In the genomic region with DNA sequence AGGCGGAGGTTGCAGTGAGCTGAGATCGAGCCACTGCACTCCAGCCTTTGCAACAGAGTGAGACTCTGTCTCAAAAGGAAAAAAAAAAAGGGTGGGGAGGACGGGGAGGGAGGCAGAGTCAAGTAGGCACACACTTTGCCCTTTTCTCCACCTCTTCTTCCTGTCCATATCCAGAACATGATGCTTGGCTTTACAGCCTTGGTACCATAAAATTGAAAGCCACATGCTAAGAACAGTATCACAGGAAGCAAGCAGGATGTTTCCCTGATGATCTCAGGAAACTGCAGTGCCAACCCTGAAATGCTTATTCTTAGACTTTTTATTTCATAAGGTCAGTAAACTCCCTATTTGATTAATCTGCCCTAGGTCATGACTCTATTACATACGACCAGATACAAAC, we compare ENCODE assay signal across 25 cellular contexts.
"Had no signal": no experiment of that assay in that cellular context is flagged by ENCODE, and none has a peak within 500 bp of the region (broad histone marks: within the 10 kb centered on the region; RNA-seq: fewer than 3 reads in every experiment).

No MANE protein-coding gene starts in this region.

- ATAC-seq: left ventricle myocardium superior; naive thymus-derived CD8-positive, alpha-beta T cell; psoas muscle; right cardiac atrium; stimulated activated naive B cell treated with anti-CD40 and anti-IgM and Interleukin-4, amounts not matched to agents 10 μg/mL and 1 μg/mL and 100 μg/mL, for 72 hours had no signal

- H3K27ac ChIP-seq: esophagus muscularis mucosa, psoas muscle, sigmoid colon, thoracic aorta, tibial nerve, upper lobe of left lung had no signal

- H3K4me3 ChIP-seq: esophagus muscularis mucosa, lung, psoas muscle, sigmoid colon, thoracic aorta, tibial nerve, upper lobe of left lung had no signal

- FAIRE-seq: colon, frontal cortex, urothelium cell line had no signal

- H3K9me3 ChIP-seq: psoas muscle, sigmoid colon, thoracic aorta, tibial nerve, upper lobe of left lung had no signal

- DNase-seq: effector CD8-positive, alpha-beta T cell; endodermal cell; hypothalamus; immature natural killer cell; islet precursor cell; kidney glomerular epithelial cell; left ventricle myocardium superior; mesenchymal stem cell; naive thymus-derived CD8-positive, alpha-beta T cell; nephron progenitor cell; nucleus accumbens; psoas muscle; right cardiac atrium; sigmoid colon; stimulated activated CD4-positive, alpha-beta T cell treated with anti-CD3 and anti-CD28 coated beads, Interleukin-15, amount 100 ng/mL, for 24 hours; stimulated activated CD4-positive, alpha-beta T cell treated with anti-CD3 and anti-CD28 coated beads, Interleukin-2, amount 100 ng/mL, for 48 hours; stimulated activated naive B cell treated with anti-CD40 and anti-IgM and Interleukin-4, amounts not matched to agents 10 μg/mL and 1 μg/mL and 100 μg/mL, for 72 hours; upper lobe of left lung had no signal

- H3K36me3 ChIP-seq: esophagus muscularis mucosa, sigmoid colon, thoracic aorta, tibial nerve, upper lobe of left lung had no signal

- H3K4me1 ChIP-seq: esophagus muscularis mucosa, psoas muscle, sigmoid colon, tibial nerve, upper lobe of left lung had no signal

- H3K27me3 ChIP-seq: esophagus muscularis mucosa, sigmoid colon, tibial nerve, upper lobe of left lung had no signal
